18 cellular contexts compared by ENCODE assay signal in genomic region chr20:23136893-23137745, GRCh38. TPM values are rescaled to one million over a fixed set of nuclear protein-coding genes. Genes with fewer than 3 reads are reported as not detected.
A peak's percentile ranks its signal among the peaks of the same experiment; 100 is the strongest.
DNase-seq lines count a peak whose midpoint lies in the region; ATAC-seq and FAIRE-seq lines count a peak whose summit lies in the region.
"Had no signal": no experiment of that assay in that cellular context is flagged by ENCODE, and none has a peak within 500 bp of the region (broad histone marks: within the 10 kb centered on the region; RNA-seq: fewer than 3 reads in every experiment).

No MANE protein-coding gene starts in this region.

- no peak overlapping the region for H3K27ac Mint-ChIP-seq in CD8-positive, alpha-beta memory T cell
- peak overlapping the region; percentile 94 for H3K27ac Mint-ChIP-seq in dendritic cell treated with granulocyte-macrophage colony-stimulating factor and Interleukin-4, amounts not matched to agents 40 ng/mL and 50 ng/mL, for 4 days
- H3K27ac Mint-ChIP-seq: activated CD8-positive, alpha-beta T cell treated with anti-CD3 and anti-CD28 coated beads for 36 hours; naive B cell; progenitor cell of endocrine pancreas had no signal

- H3K36me3 ChIP-seq in CD8-positive, alpha-beta memory T cell (ENCODE audit: insufficient read depth, low read length), result no peaks in the 10 kb centered on the region
- no peaks in the 10 kb centered on the region for H3K36me3 ChIP-seq in trophoblast cell (ENCODE audit: control insufficient read depth in 1 of 2, insufficient read depth in 2 of 2, low read length in 2 of 2)
- H3K36me3 ChIP-seq: thoracic aorta had no signal

- H2BK12ac ChIP-seq in trophoblast cell (ENCODE audit: low read length), result no peak overlapping the region

- H3K4me3 ChIP-seq in CD8-positive, alpha-beta memory T cell (ENCODE audit: low read length), result no peak overlapping the region
- no peak overlapping the region for H3K4me3 ChIP-seq in trophoblast cell (ENCODE audit: low read depth, low read length)
- H3K4me3 ChIP-seq: hepatocyte, thoracic aorta had no signal

- peaks cover 3% of the 10 kb centered on the region in 2 donors for H3K27me3 Mint-ChIP-seq in CD8-positive, alpha-beta memory T cell
- no peaks in the 10 kb centered on the region for H3K27me3 Mint-ChIP-seq in dendritic cell treated with granulocyte-macrophage colony-stimulating factor and Interleukin-4, amounts not matched to agents 40 ng/mL and 50 ng/mL, for 4 days
- H3K27me3 Mint-ChIP-seq: activated CD8-positive, alpha-beta T cell treated with anti-CD3 and anti-CD28 coated beads for 36 hours; naive B cell had no signal

- no peaks in the 10 kb centered on the region for H3K27me3 ChIP-seq in CD8-positive, alpha-beta memory T cell (ENCODE audit: insufficient read depth, low read length, poor library complexity, severe bottlenecking)
- H3K27me3 ChIP-seq in trophoblast cell (ENCODE audit: insufficient read depth, low read length), result no peaks in the 10 kb centered on the region
- H3K27me3 ChIP-seq: hepatocyte had no signal

- no peaks in the 10 kb centered on the region for H3K79me1 ChIP-seq in trophoblast cell (ENCODE audit: low read length)

- intact Hi-C loops in dendritic cell treated with granulocyte-macrophage colony-stimulating factor and Interleukin-4, amounts not matched to agents 40 ng/mL and 50 ng/mL, for 4 days (cut with micrococcal nuclease), result no loop called here

- no peak overlapping the region for H3K23ac ChIP-seq in trophoblast cell (ENCODE audit: low read length)

- no peaks in the 10 kb centered on the region for H3K36me3 Mint-ChIP-seq in CD8-positive, alpha-beta memory T cell
- no peaks in the 10 kb centered on the region for H3K36me3 Mint-ChIP-seq in dendritic cell treated with granulocyte-macrophage colony-stimulating factor and Interleukin-4, amounts not matched to agents 40 ng/mL and 50 ng/mL, for 4 days (ENCODE audit: low read depth)
- H3K36me3 Mint-ChIP-seq: naive B cell had no signal

- no CpG with 5 or more reads among the region's 20 CpGs for WGBS in trophoblast cell (ENCODE audit: extremely low coverage, insufficient coverage, insufficient read length)

- no peak overlapping the region for H2BK5ac ChIP-seq in trophoblast cell (ENCODE audit: low read depth, low read length, poor library complexity)

- H2BK120ac ChIP-seq in trophoblast cell (ENCODE audit: insufficient read depth, low read length, poor library complexity), result no peak overlapping the region

- H3K4ac ChIP-seq in trophoblast cell (ENCODE audit: low read depth, low read length), result no peak overlapping the region

- CTCF ChIA-PET in CD8-positive, alpha-beta memory T cell (lab: Charles Lee), result no interaction called here

- H3K4me1 Mint-ChIP-seq in CD8-positive, alpha-beta memory T cell, result peaks cover 1 to 7% (median 2%) of the 10 kb centered on the region in 3 donors
- peaks cover 83% of the 10 kb centered on the region for H3K4me1 Mint-ChIP-seq in dendritic cell treated with granulocyte-macrophage colony-stimulating factor and Interleukin-4, amounts not matched to agents 40 ng/mL and 50 ng/mL, for 4 days (ENCODE audit: low read depth)

- no peak for DNase-seq in CD8-positive, alpha-beta memory T cell
- DNase-seq in HTR-8/SVneo (ENCODE audit: insufficient read length, low spot score) (peak; percentile 40), trophoblast cell (peak; percentile 86 to 90), midbrain (lab: John Stamatoyannopoulos, UW) (no peak), HuH-7 (ENCODE audit: low spot score) (no peak)
- DNase-seq in NK-92 treated with Interleukin-12 subunit alpha and Interleukin-12 subunit beta, amount 100 ng/mL, for 24 hours (lab: John Stamatoyannopoulos, UW), result no peak
- DNase-seq: activated CD8-positive, alpha-beta T cell treated with anti-CD3 and anti-CD28 coated beads for 36 hours; cortex of kidney; naive B cell; NCI-H1105; NCI-H226 had no signal

- no peak for FAIRE-seq in HTR-8/SVneo (lab: Jason Lieb, UNC)

- no peak overlapping the region for H3K14ac ChIP-seq in trophoblast cell (ENCODE audit: low read length)

- H3K4me3 Mint-ChIP-seq in CD8-positive, alpha-beta memory T cell, result no peak overlapping the region
- H3K4me3 Mint-ChIP-seq in dendritic cell treated with granulocyte-macrophage colony-stimulating factor and Interleukin-4, amounts not matched to agents 40 ng/mL and 50 ng/mL, for 4 days, result peak overlapping the region; percentile 2
- H3K4me3 Mint-ChIP-seq: activated CD8-positive, alpha-beta T cell treated with anti-CD3 and anti-CD28 coated beads for 36 hours; naive B cell had no signal

- H3K9me3 ChIP-seq in CD8-positive, alpha-beta memory T cell (ENCODE audit: low read length), result no peaks in the 10 kb centered on the region
- peaks cover 3% of the 10 kb centered on the region for H3K9me3 ChIP-seq in trophoblast cell (ENCODE audit: insufficient read depth, low read depth, low read length)
- H3K9me3 ChIP-seq: thoracic aorta had no signal

- H2AK5ac ChIP-seq in trophoblast cell (ENCODE audit: low read length), result no peak overlapping the region

- no peak overlapping the region for H3K4me2 ChIP-seq in trophoblast cell (ENCODE audit: low read length)
- H3K4me2 ChIP-seq: hepatocyte had no signal

- H4K8ac ChIP-seq in trophoblast cell (ENCODE audit: low read depth, low read length), result no peak overlapping the region

- H3K4me1 ChIP-seq in CD8-positive, alpha-beta memory T cell (ENCODE audit: insufficient read depth, low read length), result no peaks in the 10 kb centered on the region
- H3K4me1 ChIP-seq in trophoblast cell (ENCODE audit: control insufficient read depth in 1 of 2, insufficient read depth in 2 of 2, low read length in 2 of 2), result no peaks in the 10 kb centered on the region

- H4K12ac ChIP-seq in trophoblast cell (ENCODE audit: low read depth, low read length), result no peak overlapping the region

- no peak overlapping the region for H3K9ac ChIP-seq in trophoblast cell (ENCODE audit: low read length)

- no peaks in the 10 kb centered on the region for H3K9me3 Mint-ChIP-seq in CD8-positive, alpha-beta memory T cell
- no peaks in the 10 kb centered on the region for H3K9me3 Mint-ChIP-seq in dendritic cell treated with granulocyte-macrophage colony-stimulating factor and Interleukin-4, amounts not matched to agents 40 ng/mL and 50 ng/mL, for 4 days
- H3K9me3 Mint-ChIP-seq: activated CD8-positive, alpha-beta T cell treated with anti-CD3 and anti-CD28 coated beads for 36 hours; naive B cell had no signal

- no peak overlapping the region for H3K18ac ChIP-seq in trophoblast cell (ENCODE audit: low read length)

- no peak for ATAC-seq in HG02840 (IDR thresholded peaks at IDR 0.05; ENCODE audit: low FRiP score, unreplicated experiment)
- ATAC-seq: activated CD8-positive, alpha-beta T cell treated with anti-CD3 and anti-CD28 coated beads for 36 hours; left lobe of liver had no signal

- H3K79me2 ChIP-seq in trophoblast cell (ENCODE audit: control insufficient read depth, insufficient read depth, low read length, poor library complexity), result no peaks in the 10 kb centered on the region
- H3K79me2 ChIP-seq: hepatocyte had no signal

- POLR2A ChIA-PET in CD8-positive, alpha-beta memory T cell (lab: Charles Lee), result no interaction called here

- H4K91ac ChIP-seq in trophoblast cell (ENCODE audit: low read depth, low read length), result no peak overlapping the region

- H3K27ac ChIP-seq in CD8-positive, alpha-beta memory T cell (ENCODE audit: low read depth, low read length), result peak overlapping the region; percentile 48
- H3K27ac ChIP-seq in trophoblast cell (ENCODE audit: low read depth, low read length), result no peak overlapping the region
- H3K27ac ChIP-seq: hepatocyte, thoracic aorta had no signal

- H2AFZ ChIP-seq in trophoblast cell (ENCODE audit: insufficient read depth, low read length, poor library complexity), result no peak overlapping the region
- H2AFZ ChIP-seq: hepatocyte had no signal

RNA-seq across cellular contexts. Expression of gene CD93, which starts 51.0 kb away (rescaled TPM):
- under 1 TPM; 0.50 to 0.53 TPM for total RNA-seq in CD8-positive, alpha-beta memory T cell
- 0.02 TPM for polyA plus RNA-seq in CD8-positive, alpha-beta memory T cell
- under 0.01 TPM in 1 of 2 replicates, not detected in the other for polyA plus RNA-seq in trophoblast cell (2013)
- total RNA-seq: OCI-LY7, progenitor cell of endocrine pancreas had no signal

Comparison
In these comparisons a context has a peak if more than half of its experiments do, and no peak if none do; other contexts are left out.
1. DNase-seq: peak in HTR-8/SVneo (single experiment) and trophoblast cell (2 of 2); none in CD8-positive, alpha-beta memory T cell (0 of 5), midbrain (single experiment), HuH-7 (single experiment) and NK-92 treated with Interleukin-12 subunit alpha and Interleukin-12 subunit beta, amount 100 ng/mL, for 24 hours (single experiment).